In the genomic region with DNA sequence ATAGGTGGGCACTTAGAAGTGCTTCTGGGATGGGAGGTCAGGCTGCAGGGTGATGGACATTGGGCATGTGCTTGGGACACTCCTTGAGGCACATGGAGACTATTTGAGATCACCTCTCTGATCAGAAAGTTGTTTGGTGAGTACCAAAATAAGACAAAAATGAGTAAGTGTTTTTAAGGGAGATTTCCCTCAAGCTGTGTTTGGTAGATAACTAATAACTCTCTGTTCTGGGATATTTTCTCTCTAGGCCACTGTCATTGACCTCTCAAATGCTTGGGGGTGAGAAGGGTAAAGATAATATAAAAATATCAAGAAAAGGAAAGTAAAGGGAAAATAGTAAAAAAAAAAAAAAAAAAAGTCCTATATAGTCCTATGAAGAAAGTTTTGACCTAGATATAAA, we compare ENCODE assay signal across 19 cellular contexts.
DNase-seq lines count a peak whose midpoint lies in the region; ATAC-seq, FAIRE-seq and TF ChIP-seq lines count a peak whose summit lies in the region.
"Had no signal": no experiment of that assay in that cellular context is flagged by ENCODE, and none has a peak within 500 bp of the region (broad histone marks: within the 10 kb centered on the region; RNA-seq: fewer than 3 reads in every experiment).

No MANE protein-coding gene starts in this region.

- ATAC-seq in A549: no peak
- no peak for ATAC-seq in GM18511 (IDR thresholded peaks at IDR 0.05; ENCODE audit: unreplicated experiment)
- no peak for ATAC-seq in lower lobe of right lung
- ATAC-seq: HepG2 had no signal

- no peak overlapping the region for H2AFZ ChIP-seq in trophoblast cell (ENCODE audit: insufficient read depth, low read length, poor library complexity)

- POLR2A ChIA-PET in A549 (lab: Yijun Ruan, JAX): no interaction called here
- POLR2A ChIA-PET in RWPE1 (lab: Yijun Ruan, JAX; ENCODE audit: low non-redundant PET): no interaction called here

- H3K9ac ChIP-seq in trophoblast cell (ENCODE audit: low read length) (no peak overlapping the region), mesendoderm (ENCODE audit: low read length) (no peak overlapping the region)

- no peak overlapping the region for H4K91ac ChIP-seq in trophoblast cell (ENCODE audit: low read depth, low read length)

- CTCF ChIA-PET in A549 (lab: Yijun Ruan, JAX): interaction anchor here (1.0 to 1.9 kb wide), 2 partner anchors 11 to 97 kb away, joined by 3 to 5 read pairs; no protein-coding TSS in a partner anchor
- CTCF ChIA-PET in RWPE1 (lab: Yijun Ruan, JAX): interaction anchor here (0.7 kb wide), 1 partner anchor 61 kb away, joined by 3 read pairs; no protein-coding TSS in a partner anchor

- intact Hi-C loops in lower lobe of right lung (cut with DNase I): no loop called here

- H2BK120ac ChIP-seq in trophoblast cell (ENCODE audit: insufficient read depth, low read length, poor library complexity) (no peak overlapping the region), mesendoderm (ENCODE audit: low read depth, low read length) (no peak overlapping the region)

- H3K4ac ChIP-seq in trophoblast cell (ENCODE audit: low read depth, low read length): peak overlapping the region; percentile 67
- no peak overlapping the region for H3K4ac ChIP-seq in mesendoderm (ENCODE audit: low read depth, low read length)

- no peak overlapping the region for H3K18ac ChIP-seq in trophoblast cell (ENCODE audit: low read length)
- H3K18ac ChIP-seq in mesendoderm (ENCODE audit: low read length): no peak overlapping the region

- H4K8ac ChIP-seq in trophoblast cell (ENCODE audit: low read depth, low read length) (no peak overlapping the region), mesendoderm (ENCODE audit: low read depth, low read length) (no peak overlapping the region)

- DNase-seq in A549 (ENCODE audit: low read depth in 1 of 2, low spot score in 1 of 2) (no peak), GM12892 (ENCODE audit: insufficient read length) (no peak), OCI-M2 (lab: John Stamatoyannopoulos, UW; ENCODE audit: unreplicated experiment) (peak; percentile 8), trophoblast cell (no peak), RWPE1 (ENCODE audit: low spot score) (no peak), mesendoderm (no peak), lower lobe of right lung (no peak)
- DNase-seq: BE2C; CD4-positive, alpha-beta memory T cell; DMS153; GF-D8 had no signal

- peaks cover 7% of the 10 kb centered on the region for H3K79me2 ChIP-seq in trophoblast cell (ENCODE audit: control insufficient read depth, insufficient read depth, low read length, poor library complexity)
- peaks cover 43% of the 10 kb centered on the region for H3K79me2 ChIP-seq in mesendoderm (ENCODE audit: control insufficient read depth, insufficient read depth, low read length)

- H2AK5ac ChIP-seq in trophoblast cell (ENCODE audit: low read length) (no peak overlapping the region), mesendoderm (ENCODE audit: low read length) (no peak overlapping the region)

- no peak overlapping the region for H2BK15ac ChIP-seq in mesendoderm (replicated peaks; ENCODE audit: low read depth)

- H3K56ac ChIP-seq in mesendoderm (ENCODE audit: low read length): no peak overlapping the region

- no peak overlapping the region for H3K23ac ChIP-seq in trophoblast cell (ENCODE audit: low read length)
- no peak overlapping the region for H3K23ac ChIP-seq in mesendoderm (ENCODE audit: low read length)

- TF ChIP-seq POLR2A in A549 (IDR thresholded peaks at IDR 0.05; ENCODE audit: low read length): no peak
- TF ChIP-seq POLR2A in GM12892 (IDR thresholded peaks at IDR 0.05; ENCODE audit: low read depth, low read length): no peak

- peak overlapping the region; percentile 13; the same call in 1 of the 3 replicates for H3K4me2 ChIP-seq in A549
- no peak overlapping the region for H3K4me2 ChIP-seq in trophoblast cell (ENCODE audit: low read length)
- no peak overlapping the region for H3K4me2 ChIP-seq in mesendoderm (ENCODE audit: low read length)

- H2BK12ac ChIP-seq in trophoblast cell (ENCODE audit: low read length): no peak overlapping the region

- no peak overlapping the region for H4K12ac ChIP-seq in trophoblast cell (ENCODE audit: low read depth, low read length)

- peaks cover 2 to 11% of the 10 kb centered on the region in 2 experiments for H3K36me3 ChIP-seq in trophoblast cell (ENCODE audit: control insufficient read depth in 1 of 2, insufficient read depth in 2 of 2, low read length in 2 of 2)
- H3K36me3 ChIP-seq in mesendoderm (ENCODE audit: control insufficient read depth, insufficient read depth, low read length): no peaks in the 10 kb centered on the region
- peaks cover 4% of the 10 kb centered on the region for H3K36me3 ChIP-seq in lower lobe of right lung

- FAIRE-seq in A549 (lab: Jason Lieb, UNC) (no peak), GM12892 (lab: Jason Lieb, UNC) (peak; percentile 40)
- FAIRE-seq: D721Med, GM18507, H1, HepG2, HTR-8/SVneo had no signal

- no peak overlapping the region for H2BK5ac ChIP-seq in trophoblast cell (ENCODE audit: low read depth, low read length, poor library complexity)
- no peak overlapping the region for H2BK5ac ChIP-seq in mesendoderm (ENCODE audit: low read length)

- H3K4me3 ChIP-seq in A549 (no peak overlapping the region), trophoblast cell (ENCODE audit: low read depth, low read length) (no peak overlapping the region), mesendoderm (ENCODE audit: low read length) (no peak overlapping the region), lower lobe of right lung (no peak overlapping the region)
- H3K4me3 ChIP-seq: HAP-1 had no signal

- no peak for TF ChIP-seq RAD21 in A549 (conservative IDR thresholded peaks at IDR 0.05 in 1 of 2, IDR thresholded peaks at IDR 0.05 in 1 of 2)

- H3K27ac ChIP-seq in A549 (peak overlapping the region in 1 of 2 experiments; percentile 51; a peak in 2 of 6 replicates), trophoblast cell (ENCODE audit: low read depth, low read length) (no peak overlapping the region), RWPE1 (no peak overlapping the region), mesendoderm (ENCODE audit: low read depth, low read length) (no peak overlapping the region), lower lobe of right lung (no peak overlapping the region)
- H3K27ac ChIP-seq: C4-2B had no signal

- TF ChIP-seq CTCF in A549 (IDR thresholded peaks at IDR 0.05): no peak
- no peak for TF ChIP-seq CTCF in RWPE1 (conservative IDR thresholded peaks at IDR 0.05; ENCODE audit: low read depth)
- TF ChIP-seq CTCF in lower lobe of right lung (IDR thresholded peaks at IDR 0.05): no peak

- H3K14ac ChIP-seq in trophoblast cell (ENCODE audit: low read length): no peak overlapping the region

- H3K4me1 ChIP-seq in A549 (peaks cover 56% of the 10 kb centered on the region), trophoblast cell (ENCODE audit: control insufficient read depth in 1 of 2, insufficient read depth in 2 of 2, low read length in 2 of 2) (peaks cover 9 to 11% of the 10 kb centered on the region in 2 experiments), mesendoderm (ENCODE audit: control insufficient read depth, low read depth, low read length) (peaks cover 11% of the 10 kb centered on the region), lower lobe of right lung (no peaks in the 10 kb centered on the region)
- H3K4me1 ChIP-seq: BE2C had no signal

- H4K5ac ChIP-seq in mesendoderm (ENCODE audit: low read length): no peak overlapping the region

- TF ChIP-seq EP300 in A549 (IDR thresholded peaks at IDR 0.05): no peak

- no peaks in the 10 kb centered on the region for H3K79me1 ChIP-seq in trophoblast cell (ENCODE audit: low read length)
- H3K79me1 ChIP-seq in mesendoderm (ENCODE audit: low read length): peaks cover 24% of the 10 kb centered on the region

- H3K9me3 ChIP-seq in A549 (no peaks in the 10 kb centered on the region), trophoblast cell (ENCODE audit: insufficient read depth, low read depth, low read length) (no peaks in the 10 kb centered on the region), lower lobe of right lung (no peaks in the 10 kb centered on the region)
- H3K9me3 ChIP-seq: BE2C, HAP-1 had no signal

- H3K27me3 ChIP-seq in trophoblast cell (ENCODE audit: insufficient read depth, low read length) (no peaks in the 10 kb centered on the region), mesendoderm (ENCODE audit: insufficient read depth, low read length, poor library complexity) (no peaks in the 10 kb centered on the region), lower lobe of right lung (ENCODE audit: low read depth) (no peaks in the 10 kb centered on the region)
- H3K27me3 ChIP-seq: BE2C had no signal

TF ChIP-seq in A549, 52 proteins besides CTCF, POLR2A, EP300 and RAD21 (continues in another document):
- no peak for TF ChIP-seq MAZ (IDR thresholded peaks at IDR 0.05; ENCODE audit: borderline replicate concordance, low read depth, low read length)
- TF ChIP-seq HMGXB4 (CRISPR knock-in tag; IDR thresholded peaks at IDR 0.05; ENCODE audit: borderline replicate concordance): no peak
- no peak for TF ChIP-seq HOXB5 (CRISPR knock-in tag; IDR thresholded peaks at IDR 0.05)
- TF ChIP-seq HDAC2 (IDR thresholded peaks at IDR 0.05): no peak
- no peak for TF ChIP-seq ZNF302 (CRISPR knock-in tag; IDR thresholded peaks at IDR 0.05)
